ENCODE assay signal across 24 cellular contexts in the genomic region with DNA sequence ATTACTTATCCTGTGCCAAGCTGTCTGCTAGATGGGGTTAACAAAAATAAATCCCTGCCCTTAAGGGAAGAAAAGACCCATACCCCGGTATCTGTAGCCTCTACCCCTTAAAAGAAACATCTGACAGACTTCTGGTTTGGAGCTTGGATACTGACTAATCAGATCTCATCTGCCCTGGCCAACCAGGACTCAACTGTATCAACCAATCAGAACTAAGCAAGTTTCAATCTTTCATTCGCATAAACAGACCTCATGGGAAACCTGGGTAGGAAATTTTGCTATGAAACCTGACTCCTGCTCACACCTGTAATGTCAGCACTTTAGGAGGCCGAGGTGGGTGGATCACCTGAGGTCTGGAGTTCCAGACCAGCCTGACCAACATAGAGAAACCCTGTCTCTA. TPM values are rescaled to one million over a fixed set of nuclear protein-coding genes. Genes with fewer than 3 reads are reported as not detected.
"Had no signal": no experiment of that assay in that cellular context is flagged by ENCODE, and none has a peak within 500 bp of the region (broad histone marks: within the 10 kb centered on the region; RNA-seq: fewer than 3 reads in every experiment).

No MANE protein-coding gene starts in this region.

- H3K27ac ChIP-seq: colonic mucosa, dorsolateral prefrontal cortex, heart left ventricle, neutrophil, pancreas, thoracic aorta, WERI-Rb-1 had no signal

- H3K36me3 ChIP-seq: colonic mucosa, heart left ventricle, neutrophil, pancreas, thoracic aorta, WERI-Rb-1 had no signal

- H3K4me1 ChIP-seq: colonic mucosa, heart left ventricle, pancreas had no signal

- H3K9me3 ChIP-seq: colonic mucosa, heart left ventricle, neutrophil, pancreas, thoracic aorta had no signal

- DNase-seq: activated CD4-positive, alpha-beta T cell treated with anti-CD3 and anti-CD28 coated beads, Interleukin-2, amount 10 ng/mL, durations not matched to agents 7 days and 5 days; activated CD4-positive, CD25-positive, alpha-beta regulatory T cell treated with anti-CD3 and anti-CD28 coated beads, Interleukin-2, amount 50 U/mL, for 72 hours; activated naive CD4-positive, alpha-beta T cell treated with Interleukin-2 at 50 U/mL for 16 hours; activated naive CD8-positive, alpha-beta T cell treated with anti-CD3 and anti-CD28 coated beads for 36 hours; activated T-cell treated with anti-CD3 and anti-CD28 coated beads, Interleukin-2, amount 50 U/mL, for 4 hours; colonic mucosa; dorsolateral prefrontal cortex; effector memory CD8-positive, alpha-beta T cell; heart left ventricle; islet precursor cell; left cardiac atrium; mesenchymal stem cell; pancreas; right cardiac atrium; stimulated activated CD4-positive, alpha-beta T cell treated with anti-CD3 and anti-CD28 coated beads, Interleukin-4, amount 100 ng/mL, for 24 hours; stimulated activated naive CD4-positive, alpha-beta T cell treated with Interleukin-2 at 50 U/mL for 16 hours; WERI-Rb-1 had no signal

- ATAC-seq: activated T-cell treated with anti-CD3 and anti-CD28 coated beads, Interleukin-2, amount 50 U/mL, for 4 hours; effector memory CD8-positive, alpha-beta T cell; heart left ventricle; left cardiac atrium; pancreas; right cardiac atrium had no signal

- H3K4me3 ChIP-seq: colonic mucosa, dorsolateral prefrontal cortex, heart left ventricle, pancreas, thoracic aorta had no signal

- H3K27me3 ChIP-seq: colonic mucosa, pancreas had no signal

RNA-seq across cellular contexts. Expression of a gene that starts 26.4 kb away (rescaled TPM):
- total RNA-seq: activated CD4-positive, alpha-beta T cell treated with anti-CD3 and anti-CD28 coated beads, Interleukin-2, amount 10 ng/mL, durations not matched to agents 7 days and 5 days; activated naive CD8-positive, alpha-beta T cell treated with anti-CD3 and anti-CD28 coated beads for 36 hours; activated T-cell treated with anti-CD3 and anti-CD28 coated beads, Interleukin-2, amount 50 U/mL, for 4 hours; activated T-helper 2 cell treated with anti-CD3 and anti-CD28 coated beads, Interferon-gamma antibody, Interleukin-2, Interleukin-4, amounts not matched to agents 10 μg/mL and 5 μg/mL and 100 μg/mL, durations not matched to agents 14 hours and 24 hours and 36 hours; colonic mucosa; heart left ventricle; lower leg skin; mononuclear cell; myocyte; pulmonary artery endothelial cell; thoracic aorta had no signal
- polyA plus RNA-seq: heart left ventricle had no signal
